1 cellular context compared by ENCODE assay signal in genomic region chr16:1375298-1375640, GRCh38.
TF ChIP-seq lines count a peak whose summit lies in the region.

No MANE protein-coding gene starts in this region.

TF ChIP-seq in HepG2, 621 proteins besides CTCF, POLR2A, EP300 and RAD21:
- no peak for TF ChIP-seq FOXO4 (CRISPR knock-in tag; conservative IDR thresholded peaks at IDR 0.05)
- 0 out of 2 replicates have a peak, but pooled peaks have one; percentile 36 for TF ChIP-seq RBFOX2 (IDR thresholded peaks at IDR 0.05; ENCODE audit: low read depth, low read length)
- TF ChIP-seq ZNF569 (CRISPR knock-in tag; IDR thresholded peaks at IDR 0.05; ENCODE audit: borderline replicate concordance): no peak
- TF ChIP-seq ZNF549 (CRISPR knock-in tag; IDR thresholded peaks at IDR 0.05): no peak
- TF ChIP-seq EED (CRISPR knock-in tag; IDR thresholded peaks at IDR 0.05): no peak
- no peak for TF ChIP-seq POLR2AphosphoS2 (IDR thresholded peaks at IDR 0.05; ENCODE audit: low read depth, low read length)
- TF ChIP-seq AKNA (CRISPR knock-in tag; IDR thresholded peaks at IDR 0.05; ENCODE audit: borderline replicate concordance): no peak
- TF ChIP-seq ZFP91 (CRISPR knock-in tag; IDR thresholded peaks at IDR 0.05; ENCODE audit: borderline replicate concordance): 0 out of 2 replicates have a peak, but pooled peaks have one; percentile 15
- TF ChIP-seq HMGXB3 (CRISPR knock-in tag; IDR thresholded peaks at IDR 0.05; ENCODE audit: borderline replicate concordance): no peak
- TF ChIP-seq FOXP4 (CRISPR knock-in tag; IDR thresholded peaks at IDR 0.05): no peak
- TF ChIP-seq HNF4G (IDR thresholded peaks at IDR 0.05; ENCODE audit: borderline replicate concordance, low read depth, low read length): no peak
- no peak for TF ChIP-seq HNF4G (CRISPR knock-in tag; IDR thresholded peaks at IDR 0.05; ENCODE audit: borderline replicate concordance, low read depth)
- no peak for TF ChIP-seq ZBTB14 (CRISPR knock-in tag; IDR thresholded peaks at IDR 0.05)
